Comparison of ENCODE assay signal across 9 cellular contexts in genomic region chr14:61460853-61461611, GRCh38.
DNase-seq lines count a peak whose midpoint lies in the region; ATAC-seq and TF ChIP-seq lines count a peak whose summit lies in the region.
"Had no signal": no experiment of that assay in that cellular context is flagged by ENCODE, and none has a peak within 500 bp of the region (broad histone marks: within the 10 kb centered on the region; RNA-seq: fewer than 3 reads in every experiment).

No MANE protein-coding gene starts in this region.

- H3K4me3 ChIP-seq in choroid plexus epithelial cell (ENCODE audit: low read depth, low read length), result no peak overlapping the region

- no peak for TF ChIP-seq CTCF in choroid plexus epithelial cell (conservative IDR thresholded peaks at IDR 0.05; ENCODE audit: low read depth, low read length)

- H3K36me3 Mint-ChIP-seq in activated naive CD4-positive, alpha-beta T cell treated with anti-CD3 and anti-CD28 coated beads for 36 hours (ENCODE audit: low read depth), result peaks cover 73% of the 10 kb centered on the region

- CTCF ChIA-PET in activated naive CD4-positive, alpha-beta T cell treated with anti-CD3 and anti-CD28 coated beads for 36 hours (lab: Charles Lee), result interaction anchor here (0.7 to 5.7 kb wide), 24 partner anchors 9 to 666 kb away, joined by 3 to 63 read pairs (median 4); no protein-coding TSS in a partner anchor

- intact Hi-C loops in activated naive CD4-positive, alpha-beta T cell treated with anti-CD3 and anti-CD28 coated beads for 36 hours (cut with micrococcal nuclease), result loop anchor here (1.0 to 10.0 kb wide), 7 partner anchors 16 to 1814 kb away; partner anchors contain the start of gene HIF1A

- peak; percentile 88 for ATAC-seq in stimulated activated naive CD8-positive, alpha-beta T cell treated with anti-CD3 and anti-CD28 coated beads, Interleukin-15, Interleukin-2, amounts not matched to agents 100 U/mL and 50 U/mL, for 24 hours
- ATAC-seq in GM21619 (IDR thresholded peaks at IDR 0.05; ENCODE audit: unreplicated experiment), result no peak
- no peak for ATAC-seq in HG03354 (IDR thresholded peaks at IDR 0.05; ENCODE audit: poor library complexity, severe bottlenecking, unreplicated experiment)
- ATAC-seq in HG02852 (IDR thresholded peaks at IDR 0.05; ENCODE audit: unreplicated experiment), result no peak

- peaks cover 5% of the 10 kb centered on the region for H3K9me3 Mint-ChIP-seq in activated naive CD4-positive, alpha-beta T cell treated with anti-CD3 and anti-CD28 coated beads for 36 hours

- H3K27ac Mint-ChIP-seq in activated naive CD4-positive, alpha-beta T cell treated with anti-CD3 and anti-CD28 coated beads for 36 hours, result peak overlapping the region; percentile 93

- DNase-seq in activated naive CD4-positive, alpha-beta T cell treated with anti-CD3 and anti-CD28 coated beads for 36 hours, result peak; percentile 80
- DNase-seq in activated naive CD4-positive, alpha-beta T cell treated with Interleukin-2 at 50 U/mL for 16 hours, result no peak
- peak; percentile 25 for DNase-seq in SW480 (ENCODE audit: low spot score)
- peak; percentile 26 for DNase-seq in choroid plexus epithelial cell (ENCODE audit: low read depth)
- peak; percentile 61 for DNase-seq in stimulated activated naive CD8-positive, alpha-beta T cell treated with anti-CD3 and anti-CD28 coated beads, Interleukin-15, Interleukin-2, amounts not matched to agents 100 U/mL and 50 U/mL, for 24 hours

- H3K4me3 Mint-ChIP-seq in activated naive CD4-positive, alpha-beta T cell treated with anti-CD3 and anti-CD28 coated beads for 36 hours, result no peak overlapping the region
- H3K4me3 Mint-ChIP-seq: CD14-positive monocyte had no signal

- peaks cover 76% of the 10 kb centered on the region for H3K4me1 Mint-ChIP-seq in activated naive CD4-positive, alpha-beta T cell treated with anti-CD3 and anti-CD28 coated beads for 36 hours (ENCODE audit: low read depth)

- no peaks in the 10 kb centered on the region for H3K27me3 Mint-ChIP-seq in activated naive CD4-positive, alpha-beta T cell treated with anti-CD3 and anti-CD28 coated beads for 36 hours (ENCODE audit: low read depth)
